ENCODE assay signal across 17 cellular contexts in the genomic region with DNA sequence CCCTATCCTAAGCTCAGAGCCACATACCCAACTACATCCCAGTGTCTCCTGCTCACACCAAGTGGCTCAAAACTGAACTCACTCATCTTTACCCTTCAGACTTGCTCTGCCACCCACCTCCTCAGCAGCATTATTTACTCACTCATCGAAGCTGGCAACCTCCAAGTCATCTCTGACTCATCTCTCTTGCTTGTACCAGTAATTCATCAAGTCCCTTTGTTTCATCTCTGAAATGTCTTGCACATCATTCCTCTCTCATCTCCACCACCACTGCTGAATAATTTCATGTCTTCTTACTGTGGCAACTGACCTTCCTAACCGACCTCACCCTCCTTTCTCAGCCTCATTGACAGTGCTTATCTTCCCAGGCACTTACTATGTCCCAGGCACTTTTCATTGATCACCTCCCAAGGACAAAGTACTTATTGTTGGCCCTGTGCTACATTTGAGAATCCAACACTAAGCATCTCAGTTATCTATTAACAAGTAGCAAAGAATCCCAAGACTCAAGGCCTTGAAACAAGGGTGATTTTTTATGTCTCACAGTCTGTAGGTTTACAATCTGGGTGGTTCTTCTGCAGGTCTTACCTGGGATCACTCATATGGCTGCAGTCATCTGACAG.
DNase-seq lines count a peak whose midpoint lies in the region; ATAC-seq and TF ChIP-seq lines count a peak whose summit lies in the region.
"Had no signal": no experiment of that assay in that cellular context is flagged by ENCODE, and none has a peak within 500 bp of the region (broad histone marks: within the 10 kb centered on the region; RNA-seq: fewer than 3 reads in every experiment).

No MANE protein-coding gene starts in this region.

- H3K4me3 ChIP-seq in HEK293 (ENCODE audit: low read depth, low read length), result no peak overlapping the region
- H3K4me3 ChIP-seq: smooth muscle cell, upper lobe of right lung had no signal

- intact Hi-C loops in left ventricle myocardium superior (cut with micrococcal nuclease), result no loop called here

- POLR2A ChIA-PET in HEK293 (lab: Yijun Ruan, JAX), result no interaction called here

- CTCF ChIA-PET in HEK293 (lab: Yijun Ruan, JAX), result no interaction called here

- no peaks in the 10 kb centered on the region for H3K4me1 ChIP-seq in HEK293 (ENCODE audit: control insufficient read depth, insufficient read depth, low read length)
- H3K4me1 ChIP-seq: upper lobe of right lung had no signal

- peak; percentile 8 to 31 for DNase-seq in activated CD4-positive, alpha-beta T cell treated with anti-CD3 and anti-CD28 coated beads, Interleukin-2, amount 50 U/mL, for 48 hours
- no peak for DNase-seq in activated CD4-positive, alpha-beta T cell treated with anti-CD3 and anti-CD28 coated beads, Interleukin-2, amount 50 U/mL, for 4 hours
- peak; percentile 20 for DNase-seq in amniotic stem cell (lab: John Stamatoyannopoulos, UW)
- DNase-seq in omental fat pad (ENCODE audit: low spot score), result no peak
- DNase-seq in H4 (ENCODE audit: low spot score), result no peak
- no peak for DNase-seq in NCI-H2029 (lab: John Stamatoyannopoulos, UW)
- no peak for DNase-seq in left ventricle myocardium superior
- DNase-seq: activated effector memory CD4-positive, alpha-beta T cell treated with Interleukin-2 at 50 U/mL for 16 hours; central memory CD4-positive, alpha-beta T cell; erythroblast; NCI-H2029 treated with DMSO at 0.1 percent for 48 hours; NK-92 treated with Interleukin-12 subunit alpha and Interleukin-12 subunit beta, amount 100 ng/mL, for 24 hours; SK-N-SH; upper lobe of right lung had no signal

- H3K36me3 ChIP-seq in HEK293 (ENCODE audit: control insufficient read depth in 2 of 2, insufficient read depth in 1 of 2, low read length in 2 of 2), result no peaks in the 10 kb centered on the region
- H3K36me3 ChIP-seq: upper lobe of right lung had no signal

- H3K27ac ChIP-seq in HEK293 (ENCODE audit: extremely low read depth, low read depth, low read length), result no peak overlapping the region
- H3K27ac ChIP-seq: KMS-11, upper lobe of right lung had no signal

- no peaks in the 10 kb centered on the region for H3K9me3 ChIP-seq in HEK293 (ENCODE audit: control insufficient read depth, insufficient read depth, low read depth, low read length)
- H3K9me3 ChIP-seq: SK-N-SH, upper lobe of right lung had no signal

- no peak for TF ChIP-seq CTCF in HEK293 (tag by site-specific recombination; IDR thresholded peaks at IDR 0.05)
- no peak for TF ChIP-seq CTCF in omental fat pad (IDR thresholded peaks at IDR 0.05)

- ATAC-seq in omental fat pad (ENCODE audit: low FRiP score), result peak; percentile 30
- no peak for ATAC-seq in left ventricle myocardium superior
- ATAC-seq: upper lobe of right lung had no signal

TF ChIP-seq in HEK293, 187 proteins besides CTCF, POLR2A, EP300 and RAD21:
- TF ChIP-seq SP3 (tag by site-specific recombination; IDR thresholded peaks at IDR 0.05) (no peak), ZFP69B (tag by site-specific recombination; IDR thresholded peaks at IDR 0.05) (no peak), ZFHX2 (tag by site-specific recombination; conservative IDR thresholded peaks at IDR 0.05) (0 out of 2 replicates have a peak, but pooled peaks have one; percentile 8)

Comparison
In these comparisons a context has a peak if more than half of its experiments do, and no peak if none do; other contexts are left out.
1. DNase-seq: peak in activated CD4-positive, alpha-beta T cell treated with anti-CD3 and anti-CD28 coated beads, Interleukin-2, amount 50 U/mL, for 48 hours (2 of 2) and amniotic stem cell (single experiment); none in activated CD4-positive, alpha-beta T cell treated with anti-CD3 and anti-CD28 coated beads, Interleukin-2, amount 50 U/mL, for 4 hours (0 of 2), omental fat pad (single experiment), H4 (single experiment), NCI-H2029 (single experiment) and left ventricle myocardium superior (single experiment).